ENCODE assay signal across 1 cellular context in genomic region chr9:9231946-9232345, GRCh38.
TF ChIP-seq lines count a peak whose summit lies in the region.

No MANE protein-coding gene starts in this region.

TF ChIP-seq in GM12878, 131 proteins besides CTCF, POLR2A, EP300 and RAD21 (continued from another document):
- TF ChIP-seq CEBPZ (IDR thresholded peaks at IDR 0.05; ENCODE audit: low read depth, low read length) (no peak), SMARCA5 (IDR thresholded peaks at IDR 0.05) (no peak), IRF4 (IDR thresholded peaks at IDR 0.05; ENCODE audit: low read depth, low read length) (no peak), SUZ12 (IDR thresholded peaks at IDR 0.05; ENCODE audit: unreplicated experiment) (no peak), PRDM15 (CRISPR knock-in tag; IDR thresholded peaks at IDR 0.05) (no peak), ZBTB40 (IDR thresholded peaks at IDR 0.05; ENCODE audit: borderline replicate concordance) (no peak), ATF7 (IDR thresholded peaks at IDR 0.05; ENCODE audit: low read depth) (no peak), ATF3 (IDR thresholded peaks at IDR 0.05; ENCODE audit: borderline replicate concordance, extremely low read depth, low read depth, low read length) (no peak), ATF2 (IDR thresholded peaks at IDR 0.05; ENCODE audit: low read length) (no peak), ZNF217 (IDR thresholded peaks at IDR 0.05) (no peak), MAX (IDR thresholded peaks at IDR 0.05; ENCODE audit: low read depth, low read length) (no peak), EED (IDR thresholded peaks at IDR 0.05; ENCODE audit: low read depth) (no peak), SMAD5 (IDR thresholded peaks at IDR 0.05; ENCODE audit: low read depth) (no peak)
